In the genomic region with DNA sequence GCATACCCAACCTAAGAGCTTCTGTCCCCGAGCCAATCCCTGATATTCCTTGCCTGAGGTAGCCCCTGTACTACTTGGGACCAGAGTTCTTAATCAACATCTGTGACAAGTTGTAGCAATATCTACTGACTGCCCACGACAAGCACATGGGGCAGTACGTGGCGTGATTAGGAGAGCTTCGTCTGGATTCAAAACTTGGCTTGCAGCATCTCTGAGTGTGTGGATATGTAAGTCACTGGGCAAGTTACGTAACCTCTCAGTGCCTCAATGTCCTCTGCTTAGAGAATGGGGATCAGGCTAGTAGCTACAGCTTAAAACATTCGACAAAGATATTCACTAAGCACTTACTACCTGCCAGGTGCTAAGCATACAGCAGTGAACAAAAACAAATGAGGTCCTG, we compare ENCODE assay signal across 12 cellular contexts. TPM values are rescaled to one million over a fixed set of nuclear protein-coding genes. Genes with fewer than 3 reads are reported as not detected.
DNase-seq lines count a peak whose midpoint lies in the region; ATAC-seq and TF ChIP-seq lines count a peak whose summit lies in the region.
"Had no signal": no experiment of that assay in that cellular context is flagged by ENCODE, and none has a peak within 500 bp of the region (broad histone marks: within the 10 kb centered on the region; RNA-seq: fewer than 3 reads in every experiment).

No MANE protein-coding gene starts in this region.

- H3K4me3 Mint-ChIP-seq in nephron progenitor cell: peak overlapping the region; percentile 24
- no peak overlapping the region for H3K4me3 Mint-ChIP-seq in glutamatergic neuron (ENCODE audit: unreplicated experiment)
- H3K4me3 Mint-ChIP-seq: activated CD4-positive, alpha-beta memory T cell treated with anti-CD3 and anti-CD28 coated beads for 36 hours had no signal

- H3K27me3 Mint-ChIP-seq in nephron progenitor cell (ENCODE audit: low read depth, poor library complexity) (peaks cover 2% of the 10 kb centered on the region), glutamatergic neuron (ENCODE audit: unreplicated experiment) (peaks cover 5% of the 10 kb centered on the region)

- intact Hi-C loops in Right ventricle myocardium inferior (cut with DNase I) (loop anchor here (5.0 kb wide), 1 partner anchor 35 kb away; no protein-coding TSS in a partner anchor), cardiac septum (cut with DNase I) (no loop called here)

- H3K27ac Mint-ChIP-seq in nephron progenitor cell (peak overlapping the region; percentile 90), glutamatergic neuron (ENCODE audit: unreplicated experiment) (no peak overlapping the region)
- H3K27ac Mint-ChIP-seq in activated naive CD4-positive, alpha-beta T cell treated with anti-CD3 and anti-CD28 coated beads, Interleukin-2, amount 50 U/mL, for 72 hours: no peak overlapping the region
- H3K27ac Mint-ChIP-seq: activated CD4-positive, alpha-beta memory T cell treated with anti-CD3 and anti-CD28 coated beads for 36 hours had no signal

- no peak for TF ChIP-seq CTCF in nephron progenitor cell (IDR thresholded peaks at IDR 0.05)
- TF ChIP-seq CTCF in glutamatergic neuron (IDR thresholded peaks at IDR 0.05; ENCODE audit: partially characterized antibody, unreplicated experiment): no peak

- H3K9me3 Mint-ChIP-seq in nephron progenitor cell (no peaks in the 10 kb centered on the region), glutamatergic neuron (ENCODE audit: unreplicated experiment) (no peaks in the 10 kb centered on the region)
- H3K9me3 Mint-ChIP-seq in activated naive CD4-positive, alpha-beta T cell treated with anti-CD3 and anti-CD28 coated beads, Interleukin-2, amount 50 U/mL, for 72 hours: no peaks in the 10 kb centered on the region
- H3K9me3 Mint-ChIP-seq: activated CD4-positive, alpha-beta memory T cell treated with anti-CD3 and anti-CD28 coated beads for 36 hours; naive B cell had no signal

- ATAC-seq in Right ventricle myocardium inferior (peak; percentile 47), esophagus mucosa (peak; percentile 28)
- ATAC-seq in activated naive CD4-positive, alpha-beta T cell treated with anti-CD3 and anti-CD28 coated beads, Interleukin-2, amount 50 U/mL, for 72 hours: no peak

- DNase-seq in Right ventricle myocardium inferior (ENCODE audit: missing footprints) (no peak), cardiac septum (ENCODE audit: low spot score) (no peak), nephron progenitor cell (no peak), glutamatergic neuron (no peak), GF-D8 (lab: John Stamatoyannopoulos, UW) (no peak), NCI-H1694 (lab: John Stamatoyannopoulos, UW) (no peak)
- DNase-seq in activated naive CD4-positive, alpha-beta T cell treated with anti-CD3 and anti-CD28 coated beads, Interleukin-2, amount 50 U/mL, for 72 hours (ENCODE audit: low spot score in 2 of 2): no peak
- DNase-seq: activated CD4-positive, alpha-beta memory T cell treated with anti-CD3 and anti-CD28 coated beads for 36 hours; H7; naive B cell had no signal

- H3K36me3 Mint-ChIP-seq in nephron progenitor cell (ENCODE audit: low read depth): peaks cover 10% of the 10 kb centered on the region
- H3K36me3 Mint-ChIP-seq in glutamatergic neuron (ENCODE audit: unreplicated experiment): no peaks in the 10 kb centered on the region
- H3K36me3 Mint-ChIP-seq in activated naive CD4-positive, alpha-beta T cell treated with anti-CD3 and anti-CD28 coated beads, Interleukin-2, amount 50 U/mL, for 72 hours: no peaks in the 10 kb centered on the region
- H3K36me3 Mint-ChIP-seq: activated CD4-positive, alpha-beta memory T cell treated with anti-CD3 and anti-CD28 coated beads for 36 hours; naive B cell had no signal

- peaks cover 80% of the 10 kb centered on the region for H3K4me1 Mint-ChIP-seq in nephron progenitor cell
- peaks cover 3% of the 10 kb centered on the region for H3K4me1 Mint-ChIP-seq in glutamatergic neuron (ENCODE audit: low read depth, unreplicated experiment)

RNA-seq across cellular contexts. Expression of gene HSPG2, which starts 5.0 kb away (rescaled TPM):
- 269 TPM for total RNA-seq in Right ventricle myocardium inferior
- total RNA-seq in cardiac septum: 506 TPM
- 91.0 TPM for total RNA-seq in esophagus mucosa
- 3.3 TPM for total RNA-seq in glutamatergic neuron (ENCODE audit: unreplicated experiment)
- total RNA-seq in activated naive CD4-positive, alpha-beta T cell treated with anti-CD3 and anti-CD28 coated beads, Interleukin-2, amount 50 U/mL, for 72 hours: 10 to 100 TPM in 1 of 2 donors, 1 to 10 TPM in 1; 9.2 to 37.3 TPM

RNA-seq across cellular contexts. Expression of gene CELA3B, which starts 44.7 kb away (rescaled TPM):
- total RNA-seq in Right ventricle myocardium inferior: not detected
- total RNA-seq in cardiac septum: not detected
- not detected for total RNA-seq in esophagus mucosa
- total RNA-seq in glutamatergic neuron (ENCODE audit: unreplicated experiment): not detected
- not detected for total RNA-seq in activated naive CD4-positive, alpha-beta T cell treated with anti-CD3 and anti-CD28 coated beads, Interleukin-2, amount 50 U/mL, for 72 hours
- total RNA-seq: A673; activated CD4-positive, alpha-beta memory T cell treated with anti-CD3 and anti-CD28 coated beads for 36 hours; H7 had no signal

Comparison
In these comparisons a context has a peak if more than half of its experiments do, and no peak if none do; other contexts are left out.
1. ATAC-seq: peak in Right ventricle myocardium inferior (single experiment) and esophagus mucosa (single experiment); none in activated naive CD4-positive, alpha-beta T cell treated with anti-CD3 and anti-CD28 coated beads, Interleukin-2, amount 50 U/mL, for 72 hours (0 of 2).